ENCODE assay signal across 8 cellular contexts in genomic region chr17:30714825-30715622, GRCh38.
DNase-seq lines count a peak whose midpoint lies in the region; ATAC-seq and TF ChIP-seq lines count a peak whose summit lies in the region.
"Not testable (repeated sequence)": the region's sequence is repeated elsewhere in the genome, so short reads cannot be mapped to it uniquely, and the experiment has no call there.

No MANE protein-coding gene starts in this region.

- TF ChIP-seq POLR2A in transverse colon (IDR thresholded peaks at IDR 0.05) = not testable (repeated sequence)

- not testable (repeated sequence) for H3K27me3 Mint-ChIP-seq in nephron progenitor cell (ENCODE audit: low read depth, poor library complexity)

- intact Hi-C loops in ascending aorta (cut with DNase I); transverse colon (cut with DNase I; ENCODE audit: low total_unique reads): not testable (repeated sequence)

- peak; percentile 56 for DNase-seq in ELR (ENCODE audit: low read depth)
- DNase-seq in NCI-H69 (lab: John Stamatoyannopoulos, UW) = peak; percentile 55
- not testable (repeated sequence) for DNase-seq in ascending aorta (ENCODE audit: low spot score in 2 of 2)
- DNase-seq in germinal center (ENCODE audit: low spot score) = peak; percentile 47
- DNase-seq in nephron progenitor cell = peak; percentile 36
- DNase-seq in transverse colon = peak; percentile 61

- H3K36me3 ChIP-seq in ascending aorta, transverse colon: not testable (repeated sequence)

- not testable (repeated sequence) for H3K4me3 ChIP-seq in WI38 (ENCODE audit: low read depth, low read length); ascending aorta; transverse colon

- H3K9me3 Mint-ChIP-seq in nephron progenitor cell = not testable (repeated sequence)

- WGBS in transverse colon (ENCODE audit: low coverage in 1 of 2), 2 donors = 67 to 88% methylated on average over 5 to 25 of the region's 25 CpGs

- H3K9me3 ChIP-seq in ascending aorta, transverse colon: not testable (repeated sequence)

- ATAC-seq in HG02678 (IDR thresholded peaks at IDR 0.05; ENCODE audit: unreplicated experiment) = peak; percentile 74

- TF ChIP-seq EP300 in transverse colon (IDR thresholded peaks at IDR 0.05; ENCODE audit: low read depth) = not testable (repeated sequence)

- not testable (repeated sequence) for H3K27ac ChIP-seq in ascending aorta
- peak overlapping the region in 3 of 4 donors; percentile 21 to 43 (median 33) for H3K27ac ChIP-seq in transverse colon

- not testable (repeated sequence) for H3K4me1 ChIP-seq in ascending aorta
- H3K4me1 ChIP-seq in transverse colon = peaks cover 0 to 16% (median 6%) of the 10 kb centered on the region in 4 donors

- H3K27ac Mint-ChIP-seq in nephron progenitor cell = not testable (repeated sequence)

- H3K36me3 Mint-ChIP-seq in nephron progenitor cell (ENCODE audit: low read depth) = peaks cover 19% of the 10 kb centered on the region

- peak; percentile 64 for TF ChIP-seq CTCF in WI38 (IDR thresholded peaks at IDR 0.05; ENCODE audit: low read depth, low read length)
- TF ChIP-seq CTCF in ascending aorta (IDR thresholded peaks at IDR 0.05) = peak in 2 of 3 experiments; percentile 22 to 43
- peak; percentile 46 for TF ChIP-seq CTCF in nephron progenitor cell (IDR thresholded peaks at IDR 0.05)
- peak; percentile 55 to 62 (median 58) for TF ChIP-seq CTCF in transverse colon (IDR thresholded peaks at IDR 0.05)

- not testable (repeated sequence) for H3K4me3 Mint-ChIP-seq in nephron progenitor cell

- in situ Hi-C loops in transverse colon (cut with MboI; ENCODE audit: low pct_ligation_motif_present in 1 of 4, low pct_unique_long_range_greater_than_20kb in 1 of 4, low sequenced_read_pairs in 3 of 4) = loop anchor here in 1 of 4 donors (25.0 kb wide), 1 partner anchor 228 kb away; the partner anchor contains the start of gene GOSR1

- H3K27me3 ChIP-seq in ascending aorta, transverse colon: not testable (repeated sequence)

- peaks cover 20% of the 10 kb centered on the region for H3K4me1 Mint-ChIP-seq in nephron progenitor cell
